9 cellular contexts compared by ENCODE assay signal in genomic region chr17:67995568-67996191, GRCh38. TPM values are rescaled to one million over a fixed set of nuclear protein-coding genes. Genes with fewer than 3 reads are reported as not detected.
DNase-seq lines count a peak whose midpoint lies in the region; ATAC-seq, FAIRE-seq and TF ChIP-seq lines count a peak whose summit lies in the region.
"Had no signal": no experiment of that assay in that cellular context is flagged by ENCODE, and none has a peak within 500 bp of the region (broad histone marks: within the 10 kb centered on the region; RNA-seq: fewer than 3 reads in every experiment).

No MANE protein-coding gene starts in this region.

- TF ChIP-seq POLR2A in H54 (IDR thresholded peaks at IDR 0.05; ENCODE audit: low read depth, low read length): no peak

- H3K9ac ChIP-seq in iPS-15b (ENCODE audit: low read depth, low read length): peak overlapping the region; percentile 12
- peak overlapping the region; percentile 19 for H3K9ac ChIP-seq in skeletal muscle satellite cell (ENCODE audit: low read depth, low read length)

- peak overlapping the region; percentile 50 for H3K4me3 ChIP-seq in CD8-positive, alpha-beta memory T cell (ENCODE audit: low read length)
- H3K4me3 ChIP-seq in LNCaP clone FGC (ENCODE audit: low read depth, low read length): peak overlapping the region; percentile 70
- peak overlapping the region; percentile 79 for H3K4me3 ChIP-seq in iPS-15b (ENCODE audit: low read depth, low read length)
- H3K4me3 ChIP-seq in skeletal muscle satellite cell (ENCODE audit: low read length): peak overlapping the region; percentile 59

- peak overlapping the region in 6 of 8 donors; percentile 7 to 70 (median 46) for H3K27ac Mint-ChIP-seq in CD8-positive, alpha-beta memory T cell

- H3K4me3 Mint-ChIP-seq in CD8-positive, alpha-beta memory T cell: peak overlapping the region; percentile 78 to 93 (median 85)

- POLR2A ChIA-PET in CD8-positive, alpha-beta memory T cell (lab: Charles Lee): no interaction called here

- peaks cover 5% of the 10 kb centered on the region for H3K27me3 ChIP-seq in CD8-positive, alpha-beta memory T cell (ENCODE audit: insufficient read depth, low read length, poor library complexity, severe bottlenecking)
- H3K27me3 ChIP-seq in iPS-15b (ENCODE audit: control insufficient read depth, insufficient read depth, low read length) (peaks cover 23% of the 10 kb centered on the region), skeletal muscle satellite cell (ENCODE audit: control insufficient read depth, insufficient read depth, low read length) (peaks cover 5% of the 10 kb centered on the region)

- H3K9me3 Mint-ChIP-seq in CD8-positive, alpha-beta memory T cell: no peaks in the 10 kb centered on the region

- no peak for TF ChIP-seq CTCF in LNCaP clone FGC (IDR thresholded peaks at IDR 0.05; ENCODE audit: control insufficient read depth, extremely low read depth, insufficient read depth)

- no peak for ATAC-seq in HG03571 (IDR thresholded peaks at IDR 0.05; ENCODE audit: unreplicated experiment)
- ATAC-seq: K562 had no signal

- peaks cover 0 to 7% (median 0%) of the 10 kb centered on the region in 3 donors for H3K36me3 Mint-ChIP-seq in CD8-positive, alpha-beta memory T cell

- no peak for FAIRE-seq in H54 (lab: Jason Lieb, UNC)

- peaks cover 27% of the 10 kb centered on the region for H3K4me1 ChIP-seq in CD8-positive, alpha-beta memory T cell (ENCODE audit: insufficient read depth, low read length)
- peaks cover 10% of the 10 kb centered on the region for H3K4me1 ChIP-seq in iPS-15b (ENCODE audit: control insufficient read depth, insufficient read depth, low read length)
- H3K4me1 ChIP-seq in skeletal muscle satellite cell (ENCODE audit: control insufficient read depth, insufficient read depth, low read length): peaks cover 30% of the 10 kb centered on the region

- CTCF ChIA-PET in CD8-positive, alpha-beta memory T cell (lab: Charles Lee): interaction anchor here (0.8 to 4.1 kb wide), 4 partner anchors 10 to 36 kb away, joined by 4 to 28 read pairs (median 6); no protein-coding TSS in a partner anchor

- H3K9me3 ChIP-seq in CD8-positive, alpha-beta memory T cell (ENCODE audit: low read length): no peaks in the 10 kb centered on the region
- H3K9me3 ChIP-seq in iPS-15b (ENCODE audit: control insufficient read depth, insufficient read depth, low read length) (no peaks in the 10 kb centered on the region), skeletal muscle satellite cell (replicated peaks; ENCODE audit: low read length) (no peaks in the 10 kb centered on the region)

- peaks cover 28 to 35% (median 33%) of the 10 kb centered on the region in 3 donors for H3K4me1 Mint-ChIP-seq in CD8-positive, alpha-beta memory T cell

- H3K27ac ChIP-seq in CD8-positive, alpha-beta memory T cell (ENCODE audit: low read depth, low read length): no peak overlapping the region

- H3K4me2 ChIP-seq in skeletal muscle satellite cell (ENCODE audit: low read length): peak overlapping the region; percentile 84

- no peaks in the 10 kb centered on the region for H3K36me3 ChIP-seq in CD8-positive, alpha-beta memory T cell (ENCODE audit: insufficient read depth, low read length)
- H3K36me3 ChIP-seq in iPS-15b (ENCODE audit: control insufficient read depth, insufficient read depth, low read length): no peaks in the 10 kb centered on the region
- H3K36me3 ChIP-seq in skeletal muscle satellite cell (ENCODE audit: insufficient read depth, low read length): no peaks in the 10 kb centered on the region

- DNase-seq in CD8-positive, alpha-beta memory T cell: peak in 3 of 5 donors; percentile 10 to 25 (median 14)
- DNase-seq in LNCaP clone FGC (ENCODE audit: low read depth) (no peak), amniotic epithelial cell (ENCODE audit: low read depth) (peak; percentile 12), H54 (ENCODE audit: insufficient read length, low spot score) (no peak), NAMALWA (ENCODE audit: low spot score) (no peak)

- H3K27me3 Mint-ChIP-seq in CD8-positive, alpha-beta memory T cell: peaks cover 13 to 16% of the 10 kb centered on the region in 2 donors

RNA-seq across cellular contexts. Expression of gene C17orf58, which starts 0.6 kb away (rescaled TPM):
- 10 to 100 TPM; 45.7 to 45.8 TPM for total RNA-seq in CD8-positive, alpha-beta memory T cell
- polyA plus RNA-seq in CD8-positive, alpha-beta memory T cell: 2.2 TPM
- 12.2 and 14.9 TPM in 2 replicates for total RNA-seq in skeletal muscle satellite cell (2012; rRNA removed)

RNA-seq across cellular contexts. Expression of gene KPNA2, which starts 39.9 kb away (rescaled TPM):
- total RNA-seq in CD8-positive, alpha-beta memory T cell: 100 to 1,000 TPM; 213 to 223 TPM
- 24.3 TPM for polyA plus RNA-seq in CD8-positive, alpha-beta memory T cell
- 111 and 169 TPM in 2 replicates for total RNA-seq in skeletal muscle satellite cell (2012; rRNA removed)

Comparison
In these comparisons a context has a peak if more than half of its experiments do, and no peak if none do; other contexts are left out.
1. DNase-seq: peak in CD8-positive, alpha-beta memory T cell (3 of 5) and amniotic epithelial cell (single experiment); none in LNCaP clone FGC (single experiment), H54 (single experiment) and NAMALWA (single experiment).
2. Peak in every context shown above with its lines, with median percentiles within 50 percentile points of each other: H3K4me3 ChIP-seq.